Comparison of ENCODE assay signal across 2 cellular contexts in genomic region chr6:93927731-93928130, GRCh38.
TF ChIP-seq lines count a peak whose summit lies in the region.

No MANE protein-coding gene starts in this region.

TF ChIP-seq in SK-N-SH, 30 proteins besides CTCF, POLR2A, EP300 and RAD21 (continued from another document):
- TF ChIP-seq ZBTB33 (IDR thresholded peaks at IDR 0.05; ENCODE audit: borderline replicate concordance, low read depth) (no peak), CHD2 (IDR thresholded peaks at IDR 0.05; ENCODE audit: low read length, partially characterized antibody) (no peak), RXRA (IDR thresholded peaks at IDR 0.05; ENCODE audit: borderline replicate concordance, low read depth) (no peak), MEF2A (IDR thresholded peaks at IDR 0.05; ENCODE audit: borderline replicate concordance, low read depth) (no peak)

TF ChIP-seq in SK-N-SH treated with all-trans-retinoic acid at 6 μM for 48 hours, 23 proteins besides CTCF, POLR2A, EP300 and RAD21 (continued from another document):
- no peak for TF ChIP-seq RARB (CRISPR knock-in tag; IDR thresholded peaks at IDR 0.05)
- TF ChIP-seq ISL1 (CRISPR knock-in tag; IDR thresholded peaks at IDR 0.05), result no peak
- no peak for TF ChIP-seq CREB5 (CRISPR knock-in tag; IDR thresholded peaks at IDR 0.05; ENCODE audit: low read depth)
- TF ChIP-seq BACH2 (CRISPR knock-in tag; IDR thresholded peaks at IDR 0.05; ENCODE audit: borderline replicate concordance), result no peak
- TF ChIP-seq CSRNP3 (CRISPR knock-in tag; IDR thresholded peaks at IDR 0.05), result no peak
